1 cellular context compared by ENCODE assay signal in genomic region chr20:62816031-62816878, GRCh38.
TF ChIP-seq lines count a peak whose summit lies in the region.

No MANE protein-coding gene starts in this region.

TF ChIP-seq in HepG2, 621 proteins besides CTCF, POLR2A, EP300 and RAD21 (continued from another document and continues in another):
- TF ChIP-seq AFF4 (CRISPR knock-in tag; IDR thresholded peaks at IDR 0.05) (no peak), JUN (CRISPR knock-in tag; IDR thresholded peaks at IDR 0.05) (no peak), ZMAT3 (CRISPR knock-in tag; conservative IDR thresholded peaks at IDR 0.05) (no peak; the same call in 1 of the 2 replicates), ZNF746 (CRISPR knock-in tag; IDR thresholded peaks at IDR 0.05) (no peak), ZZZ3 (CRISPR knock-in tag; IDR thresholded peaks at IDR 0.05; ENCODE audit: borderline replicate concordance) (no peak), HOMEZ (CRISPR knock-in tag; IDR thresholded peaks at IDR 0.05; ENCODE audit: low read depth) (no peak), RFX3 (CRISPR knock-in tag; IDR thresholded peaks at IDR 0.05) (no peak), ATF7-NPFF (CRISPR knock-in tag; IDR thresholded peaks at IDR 0.05; ENCODE audit: low read depth) (no peak), RCOR2 (CRISPR knock-in tag; IDR thresholded peaks at IDR 0.05) (no peak), ZNF431 (CRISPR knock-in tag; IDR thresholded peaks at IDR 0.05; ENCODE audit: borderline replicate concordance, low read depth) (no peak), ZNF263 (CRISPR knock-in tag; IDR thresholded peaks at IDR 0.05) (peak; percentile 4; the same call in 1 of the 2 replicates), REL (CRISPR knock-in tag; conservative IDR thresholded peaks at IDR 0.05) (0 out of 2 replicates have a peak, but pooled peaks have one; percentile 44), ZFP90 (CRISPR knock-in tag; IDR thresholded peaks at IDR 0.05; ENCODE audit: borderline replicate concordance) (0 out of 2 replicates have a peak, but pooled peaks have one; percentile 27), MEIS2 (CRISPR knock-in tag; IDR thresholded peaks at IDR 0.05) (0 out of 2 replicates have a peak, but pooled peaks have one; percentile 11), CENPX (CRISPR knock-in tag; IDR thresholded peaks at IDR 0.05) (no peak), ZNF605 (CRISPR knock-in tag; IDR thresholded peaks at IDR 0.05) (no peak), MNT (IDR thresholded peaks at IDR 0.05) (no peak), TOE1 (CRISPR knock-in tag; IDR thresholded peaks at IDR 0.05) (no peak), ZNF879 (CRISPR knock-in tag; IDR thresholded peaks at IDR 0.05) (no peak), ZNF781 (CRISPR knock-in tag; IDR thresholded peaks at IDR 0.05; ENCODE audit: borderline replicate concordance, not compliant biosample characterization) (no peak), ZNF597 (CRISPR knock-in tag; IDR thresholded peaks at IDR 0.05) (no peak), TEF (CRISPR knock-in tag; IDR thresholded peaks at IDR 0.05) (no peak), FOXP1 (IDR thresholded peaks at IDR 0.05) (no peak), FOXP1 (CRISPR knock-in tag; IDR thresholded peaks at IDR 0.05) (no peak), NCOA1 (CRISPR knock-in tag; IDR thresholded peaks at IDR 0.05) (no peak), ZNF326 (CRISPR knock-in tag; IDR thresholded peaks at IDR 0.05; ENCODE audit: borderline replicate concordance) (0 out of 2 replicates have a peak, but pooled peaks have one; percentile 9), DRAP1 (CRISPR knock-in tag; IDR thresholded peaks at IDR 0.05) (no peak), KDM1A (CRISPR knock-in tag; IDR thresholded peaks at IDR 0.05) (no peak), SNRNP70 (IDR thresholded peaks at IDR 0.05; ENCODE audit: low read depth, low read length) (no peak), MYC (CRISPR knock-in tag; IDR thresholded peaks at IDR 0.05; ENCODE audit: borderline replicate concordance) (0 out of 2 replicates have a peak, but pooled peaks have one; percentile 20), ZNF354B (CRISPR knock-in tag; IDR thresholded peaks at IDR 0.05) (no peak), XBP1 (CRISPR knock-in tag; IDR thresholded peaks at IDR 0.05) (no peak), ZBTB25 (CRISPR knock-in tag; IDR thresholded peaks at IDR 0.05) (no peak), RXRB (CRISPR knock-in tag; IDR thresholded peaks at IDR 0.05; ENCODE audit: borderline replicate concordance) (no peak), SSRP1 (CRISPR knock-in tag; IDR thresholded peaks at IDR 0.05) (no peak), ZNF142 (CRISPR knock-in tag; IDR thresholded peaks at IDR 0.05) (no peak), HNF1A (IDR thresholded peaks at IDR 0.05; ENCODE audit: low read depth) (no peak), HNF1A (CRISPR knock-in tag; IDR thresholded peaks at IDR 0.05; ENCODE audit: borderline replicate concordance) (0 out of 2 replicates have a peak, but pooled peaks have one; percentile 14), MTF1 (CRISPR knock-in tag; IDR thresholded peaks at IDR 0.05) (no peak), NFYB (CRISPR knock-in tag; IDR thresholded peaks at IDR 0.05) (no peak), SRSF1 (optimal IDR thresholded peaks at IDR 0.05; ENCODE audit: low read depth, low read length) (peak; percentile 53), ASH2L (IDR thresholded peaks at IDR 0.05; ENCODE audit: insufficient read length, low read depth, low read length) (no peak), ZNF274 (CRISPR knock-in tag; IDR thresholded peaks at IDR 0.05) (no peak), ZNF510 (CRISPR knock-in tag; IDR thresholded peaks at IDR 0.05; ENCODE audit: low read depth) (no peak)
